In the genomic region with DNA sequence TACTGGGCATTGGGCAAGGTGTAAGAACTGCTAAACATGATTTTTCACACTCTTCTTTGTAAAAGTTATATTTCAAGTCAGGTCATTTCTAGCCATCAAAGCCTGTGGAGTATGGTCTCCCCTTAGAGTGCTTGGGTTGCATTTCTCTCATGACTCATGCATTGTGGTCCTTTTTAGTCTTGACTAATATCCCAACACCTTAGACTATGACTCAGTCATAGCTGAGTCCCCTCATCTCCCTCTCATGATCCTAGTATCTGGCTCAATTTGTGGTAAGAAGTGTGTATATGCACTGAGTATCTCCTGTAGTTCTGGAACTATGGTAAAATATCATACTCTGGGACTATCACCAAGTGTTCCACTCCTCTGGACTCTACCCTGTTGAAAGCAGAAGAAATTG, we compare ENCODE assay signal across 21 cellular contexts.
A peak's percentile ranks its signal among the peaks of the same experiment; 100 is the strongest.
DNase-seq lines count a peak whose midpoint lies in the region; ATAC-seq lines count a peak whose summit lies in the region.
"Had no signal": no experiment of that assay in that cellular context is flagged by ENCODE, and none has a peak within 500 bp of the region (broad histone marks: within the 10 kb centered on the region; RNA-seq: fewer than 3 reads in every experiment).

No MANE protein-coding gene starts in this region.

- ATAC-seq in HG03025 (IDR thresholded peaks at IDR 0.05; ENCODE audit: low FRiP score, unreplicated experiment) (no peak), GM21737 (IDR thresholded peaks at IDR 0.05; ENCODE audit: unreplicated experiment) (no peak)
- ATAC-seq: naive thymus-derived CD4-positive, alpha-beta T cell; Panc1 had no signal

- DNase-seq in DMS53 (lab: John Stamatoyannopoulos, UW) (peak; percentile 9), DMS53 treated with DMSO at 0.1 percent for 48 hours (lab: John Stamatoyannopoulos, UW; ENCODE audit: unreplicated experiment) (no peak), HT1080 (ENCODE audit: low read depth) (peak; percentile 61), astrocyte of the hippocampus (ENCODE audit: low read depth, low spot score) (peak; percentile 56), kidney tubule cell (ENCODE audit: low spot score) (peak; percentile 86), H4 (ENCODE audit: low spot score) (no peak)
- DNase-seq: activated T-cell treated with anti-CD3 and anti-CD28 coated beads for 4 hours; amniotic stem cell; colonic mucosa; effector CD8-positive, alpha-beta T cell; erythroblast; GOT3; naive thymus-derived CD4-positive, alpha-beta T cell; NCI-H1092; NCI-H187 treated with DMSO at 0.1 percent for 48 hours; NCI-H2171 treated with DMSO at 0.1 percent for 48 hours; NCI-H524 treated with DMSO at 0.1 percent for 48 hours; occipital lobe had no signal

Comparison
In these comparisons a context has a peak if more than half of its experiments do, and no peak if none do; other contexts are left out.
1. DNase-seq: peak in DMS53 (single experiment), HT1080 (single experiment), astrocyte of the hippocampus (single experiment) and kidney tubule cell (single experiment); none in DMS53 treated with DMSO at 0.1 percent for 48 hours (single experiment) and H4 (single experiment).